Comparison of ENCODE assay signal across 29 cellular contexts in the genomic region with DNA sequence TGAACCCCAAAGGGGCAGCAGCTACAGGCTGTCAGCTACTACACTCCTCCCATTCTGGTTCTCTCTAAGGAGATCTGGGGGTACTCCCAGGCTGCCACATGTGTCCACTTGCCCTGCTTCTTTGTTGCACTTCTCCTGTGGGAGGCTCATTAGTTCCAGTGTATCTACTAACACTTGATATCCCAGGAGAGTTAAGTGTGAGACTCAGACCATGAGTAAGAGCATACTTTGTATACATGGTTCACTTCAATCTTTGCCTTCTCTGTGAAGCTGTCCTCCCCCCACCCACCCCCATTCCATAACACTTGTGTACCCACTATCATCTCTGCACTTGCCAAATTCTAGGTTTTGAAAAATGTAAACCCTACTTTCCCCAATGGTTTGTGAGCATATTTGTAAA.
"Had no signal": no experiment of that assay in that cellular context is flagged by ENCODE, and none has a peak within 500 bp of the region (broad histone marks: within the 10 kb centered on the region; RNA-seq: fewer than 3 reads in every experiment).

No MANE protein-coding gene starts in this region.

- FAIRE-seq: endometrium, islet of Langerhans had no signal

- H3K36me3 ChIP-seq: adrenal gland, ascending aorta, brain microvascular endothelial cell, gastroesophageal sphincter, neutrophil, ovary, prostate gland, spleen, thyroid gland, upper lobe of right lung had no signal

- H3K4me3 ChIP-seq: adrenal gland, ascending aorta, gastroesophageal sphincter, ovary, prostate gland, spleen, thyroid gland, upper lobe of right lung had no signal

- H3K27me3 ChIP-seq: adrenal gland, ascending aorta, brain microvascular endothelial cell, gastroesophageal sphincter, neutrophil, ovary, spleen, thyroid gland, upper lobe of right lung had no signal

- ATAC-seq: activated CD4-positive, alpha-beta T cell treated with anti-CD3 and anti-CD28 coated beads for 36 hours; activated T-cell treated with anti-CD3 and anti-CD28 coated beads, Interleukin-2, amount 50 U/mL, for 4 hours; gastroesophageal sphincter; left ventricle myocardium superior; stimulated activated naive CD8-positive, alpha-beta T cell treated with anti-CD3 and anti-CD28 coated beads, Interleukin-15, Interleukin-2, amounts not matched to agents 100 U/mL and 50 U/mL, for 24 hours; upper lobe of right lung had no signal

- DNase-seq: activated B cell treated with CpG ODN at 0.5 μM for 24 hours; activated CD4-positive, alpha-beta T cell treated with anti-CD3 and anti-CD28 coated beads for 36 hours; activated CD4-positive, alpha-beta T cell treated with anti-CD3 and anti-CD28 coated beads, Interleukin-2, amount 50 U/mL, for 4 hours; activated CD8-positive, alpha-beta memory T cell treated with anti-CD3 and anti-CD28 coated beads for 24 hours; activated CD8-positive, alpha-beta memory T cell treated with anti-CD3 and anti-CD28 coated beads, Interleukin-2, amount 50 U/mL, for 4 hours; activated naive CD4-positive, alpha-beta T cell; activated T-cell treated with anti-CD3 and anti-CD28 coated beads, Interleukin-2, amount 50 U/mL, for 4 hours; adrenal gland; brain microvascular endothelial cell; caudate nucleus; effector CD4-positive, alpha-beta T cell; head of caudate nucleus; hypothalamus; left ventricle myocardium superior; mammary epithelial cell; midbrain; ovary; spleen; stimulated activated CD4-positive, alpha-beta T cell treated with anti-CD3 and anti-CD28 coated beads, Interleukin-4, amount 100 ng/mL, for 24 hours; stimulated activated naive CD8-positive, alpha-beta T cell treated with anti-CD3 and anti-CD28 coated beads, Interleukin-15, Interleukin-2, amounts not matched to agents 100 U/mL and 50 U/mL, for 24 hours; T-helper 9 cell; thyroid gland; upper lobe of right lung had no signal

- H3K27ac ChIP-seq: adrenal gland, ascending aorta, brain microvascular endothelial cell, gastroesophageal sphincter, neutrophil, ovary, prostate gland, spleen, thyroid gland, upper lobe of right lung had no signal

- H3K9me3 ChIP-seq: adrenal gland, ascending aorta, gastroesophageal sphincter, neutrophil, ovary, prostate gland, spleen, thyroid gland, upper lobe of right lung had no signal
